Comparison of ENCODE assay signal across 13 cellular contexts in genomic region chr12:56377310-56377988, GRCh38. TPM values are rescaled to one million over a fixed set of nuclear protein-coding genes. Genes with fewer than 3 reads are reported as not detected.
DNase-seq lines count a peak whose midpoint lies in the region; ATAC-seq and TF ChIP-seq lines count a peak whose summit lies in the region.
"Had no signal": no experiment of that assay in that cellular context is flagged by ENCODE, and none has a peak within 500 bp of the region (broad histone marks: within the 10 kb centered on the region; RNA-seq: fewer than 3 reads in every experiment).

No MANE protein-coding gene starts in this region.

- H3K9me3 Mint-ChIP-seq in activated T-helper 17 cell treated with anti-CD3 and anti-CD28 coated beads, Interleukin-2, amount 50 U/mL, for 72 hours = no peaks in the 10 kb centered on the region

- no peaks in the 10 kb centered on the region for H3K36me3 ChIP-seq in stomach

- intact Hi-C loops in stomach (cut with DNase I; ENCODE audit: low total_unique reads) = no loop called here

- H3K4me1 Mint-ChIP-seq in activated T-helper 17 cell treated with anti-CD3 and anti-CD28 coated beads, Interleukin-2, amount 50 U/mL, for 72 hours = no peaks in the 10 kb centered on the region
- H3K4me1 Mint-ChIP-seq in T-helper 17 cell = no peaks in the 10 kb centered on the region

- no peak overlapping the region for H3K4me3 ChIP-seq in stomach

- H3K27ac Mint-ChIP-seq in activated T-helper 17 cell treated with anti-CD3 and anti-CD28 coated beads, Interleukin-2, amount 50 U/mL, for 72 hours = no peak overlapping the region
- no peak overlapping the region for H3K27ac Mint-ChIP-seq in T-helper 17 cell

- H3K27ac ChIP-seq in stomach = no peak overlapping the region
- H3K27ac ChIP-seq: epithelial cell of prostate had no signal

- TF ChIP-seq EP300 in stomach (IDR thresholded peaks at IDR 0.05) = no peak

- WGBS in stomach, 5 donors = 57 to 70% (median 65%) methylated on average over 4 of the region's 4 CpGs

- no peaks in the 10 kb centered on the region for H3K4me1 ChIP-seq in stomach

- peak; percentile 23 for DNase-seq in COLO829 (ENCODE audit: low spot score)
- DNase-seq in kidney glomerular epithelial cell (lab: John Stamatoyannopoulos, UW) = peak; percentile 42
- DNase-seq in stomach = no peak
- DNase-seq in T-helper 17 cell = no peak
- DNase-seq in NOMO-1 (lab: John Stamatoyannopoulos, UW; ENCODE audit: unreplicated experiment in 2 of 2) = no peak
- no peak for DNase-seq in activated CD8-positive, alpha-beta memory T cell treated with anti-CD3 and anti-CD28 coated beads for 24 hours
- DNase-seq: activated naive CD4-positive, alpha-beta T cell; T1000 had no signal

- H3K9me3 ChIP-seq in stomach (no peaks in the 10 kb centered on the region), T-helper 17 cell (ENCODE audit: control insufficient read depth, low read length, poor library complexity, severe bottlenecking) (no peaks in the 10 kb centered on the region)

- H3K27me3 ChIP-seq in stomach = no peaks in the 10 kb centered on the region

- peak; percentile 52 for ATAC-seq in HG02610 (IDR thresholded peaks at IDR 0.05; ENCODE audit: unreplicated experiment)
- peak; percentile 81 for ATAC-seq in activated T-helper 17 cell treated with anti-CD3 and anti-CD28 coated beads, Interleukin-2, amount 50 U/mL, for 72 hours (replicated peaks)
- ATAC-seq in T-helper 17 cell = no peak

- H3K27me3 Mint-ChIP-seq in activated T-helper 17 cell treated with anti-CD3 and anti-CD28 coated beads, Interleukin-2, amount 50 U/mL, for 72 hours = no peaks in the 10 kb centered on the region
- H3K27me3 Mint-ChIP-seq in T-helper 17 cell = peaks cover 5% of the 10 kb centered on the region

- H3K36me3 Mint-ChIP-seq in activated T-helper 17 cell treated with anti-CD3 and anti-CD28 coated beads, Interleukin-2, amount 50 U/mL, for 72 hours (ENCODE audit: low read depth) = no peaks in the 10 kb centered on the region
- H3K36me3 Mint-ChIP-seq in T-helper 17 cell (ENCODE audit: low read depth) = peaks cover 2% of the 10 kb centered on the region

- TF ChIP-seq CTCF in stomach (IDR thresholded peaks at IDR 0.05) = no peak

- no peak for TF ChIP-seq POLR2A in stomach (IDR thresholded peaks at IDR 0.05)

- no peak overlapping the region for H3K4me3 Mint-ChIP-seq in activated T-helper 17 cell treated with anti-CD3 and anti-CD28 coated beads, Interleukin-2, amount 50 U/mL, for 72 hours
- no peak overlapping the region for H3K4me3 Mint-ChIP-seq in T-helper 17 cell

RNA-seq across cellular contexts. Expression of gene APOF, which starts 14.8 kb away (rescaled TPM):
- total RNA-seq in activated T-helper 17 cell treated with anti-CD3 and anti-CD28 coated beads, Interleukin-2, amount 50 U/mL, for 72 hours = not detected
- not detected for total RNA-seq in stomach
- not detected for polyA plus RNA-seq in stomach
- total RNA-seq in T-helper 17 cell = not detected
- total RNA-seq: mesenteric fat pad had no signal
- polyA plus RNA-seq: thymus had no signal

RNA-seq across cellular contexts. Expression of gene STAT2, which starts 17.5 kb away (rescaled TPM):
- 100 to 1,000 TPM in 1 of 2 donors, 10 to 100 TPM in 1; 85.0 to 144 TPM for total RNA-seq in activated T-helper 17 cell treated with anti-CD3 and anti-CD28 coated beads, Interleukin-2, amount 50 U/mL, for 72 hours
- 100 to 1,000 TPM in 4 of 5 donors, 10 to 100 TPM in 1; 82.6 to 245 (median 104) TPM for total RNA-seq in stomach
- polyA plus RNA-seq in stomach = 10 to 100 TPM; 22.6 to 29.6 (median 28.3) TPM
- 100 to 1,000 TPM; 116 to 145 TPM for total RNA-seq in T-helper 17 cell

RNA-seq across cellular contexts. Expression of gene IL23A, which starts 38.8 kb away (rescaled TPM):
- total RNA-seq in activated T-helper 17 cell treated with anti-CD3 and anti-CD28 coated beads, Interleukin-2, amount 50 U/mL, for 72 hours = 10 to 100 TPM in 1 of 2 donors, 1 to 10 TPM in 1; 9.8 to 67.1 TPM
- 1 to 10 TPM in 1 of 5 donors, not detected in 4; 1.1 TPM for total RNA-seq in stomach
- 1 to 10 TPM in 1 of 3 donors, under 1 TPM in 1, not detected in 1; 0.56 to 1.9 TPM for polyA plus RNA-seq in stomach
- 10 to 100 TPM; 44.9 to 49.8 TPM for total RNA-seq in T-helper 17 cell

RNA-seq across cellular contexts. Expression of gene PAN2, which starts 43.6 kb away (rescaled TPM):
- total RNA-seq in activated T-helper 17 cell treated with anti-CD3 and anti-CD28 coated beads, Interleukin-2, amount 50 U/mL, for 72 hours = 10 to 100 TPM; 24.4 to 74.5 TPM
- total RNA-seq in stomach (100 to 1,000 TPM in 2 of 5 donors, 10 to 100 TPM in 3; 41.7 to 146 (median 49.3) TPM), T-helper 17 cell (100 to 1,000 TPM in 1 of 2 donors, 10 to 100 TPM in 1; 81.1 to 108 TPM)
- 10 to 100 TPM in 1 of 3 donors, 1 to 10 TPM in 2; 4.9 to 28.4 (median 9.5) TPM for polyA plus RNA-seq in stomach

Comparison
In these comparisons a context has a peak if more than half of its experiments do, and no peak if none do; other contexts are left out.
1. DNase-seq: peak in COLO829 (single experiment) and kidney glomerular epithelial cell (single experiment); none in stomach (single experiment), T-helper 17 cell (0 of 3), NOMO-1 (0 of 2) and activated CD8-positive, alpha-beta memory T cell treated with anti-CD3 and anti-CD28 coated beads for 24 hours (single experiment).
2. RNA of gene IL23A, which starts 38.8 kb away (total RNA-seq): 9.8 to 67.1 TPM in activated T-helper 17 cell treated with anti-CD3 and anti-CD28 coated beads, Interleukin-2, amount 50 U/mL, for 72 hours and 44.9 to 49.8 TPM in T-helper 17 cell; 1.1 TPM in stomach; every median in the first group is over 4 times any median in the second.